In the genomic region with DNA sequence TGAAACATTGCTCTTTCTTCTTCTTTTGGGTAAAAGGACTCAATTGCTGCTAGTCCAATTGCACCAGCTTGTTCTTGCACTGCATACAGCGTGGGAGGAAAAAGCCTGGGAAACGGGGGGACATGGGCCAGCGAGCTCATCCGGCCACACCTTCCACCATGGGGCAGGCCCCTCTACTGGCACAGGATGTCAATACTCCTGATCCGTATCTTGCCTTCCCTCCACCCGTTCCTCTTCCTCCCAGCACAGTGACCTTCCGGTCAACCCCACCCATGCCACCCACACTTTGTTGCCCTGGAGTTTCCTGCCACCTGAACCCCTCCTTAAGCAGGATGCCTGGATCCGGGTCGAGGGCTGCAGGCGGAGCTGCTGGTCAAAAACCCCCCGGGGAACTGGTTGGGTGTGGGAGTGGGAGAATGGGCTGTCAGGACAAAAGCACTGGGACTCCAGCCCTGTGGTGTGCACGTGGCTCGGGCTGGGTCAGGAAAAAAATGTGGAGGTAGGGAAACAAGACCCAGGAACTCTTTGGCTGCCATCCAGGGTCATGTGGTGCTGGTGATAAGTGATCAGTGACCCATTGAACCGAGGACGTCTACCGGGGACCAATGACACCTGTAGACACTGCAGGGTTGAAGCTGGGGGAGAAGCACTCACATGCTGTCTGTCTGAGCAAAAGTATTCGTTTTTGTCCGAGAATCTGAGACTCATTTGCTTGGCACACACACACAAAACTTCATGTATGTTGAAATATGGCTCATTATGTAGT, we compare ENCODE assay signal across 8 cellular contexts. TPM values are rescaled to one million over a fixed set of nuclear protein-coding genes. Genes with fewer than 3 reads are reported as not detected.
DNase-seq lines count a peak whose midpoint lies in the region; ATAC-seq and TF ChIP-seq lines count a peak whose summit lies in the region.

No MANE protein-coding gene starts in this region.

- H3K9me3 ChIP-seq in subcutaneous abdominal adipose tissue (ENCODE audit: control insufficient read depth in 5 of 5, low read length in 5 of 5) (no peaks in the 10 kb centered on the region), tibial nerve (no peaks in the 10 kb centered on the region)

- peak overlapping the region; percentile 58 for H3K4me3 Mint-ChIP-seq in activated CD4-positive, alpha-beta T cell treated with anti-CD3 and anti-CD28 coated beads, Interleukin-2, amount 10 ng/mL, durations not matched to agents 7 days and 5 days
- H3K4me3 Mint-ChIP-seq in activated T-helper 17 cell treated with anti-CD3 and anti-CD28 coated beads, Interleukin-2, amount 50 U/mL, for 72 hours: peak overlapping the region; percentile 85
- no peak overlapping the region for H3K4me3 Mint-ChIP-seq in progenitor cell of endocrine pancreas (ENCODE audit: low read depth)

- no peak for TF ChIP-seq POLR2A in tibial nerve (IDR thresholded peaks at IDR 0.05)

- POLR2A ChIA-PET in activated CD4-positive, alpha-beta T cell treated with anti-CD3 and anti-CD28 coated beads, Interleukin-2, amount 10 ng/mL, durations not matched to agents 7 days and 5 days (lab: Charles Lee): interaction anchor here (0.6 kb wide), 2 partner anchors 29 to 337 kb away, joined by 3 read pairs; no protein-coding TSS in a partner anchor

- DNase-seq in activated CD4-positive, alpha-beta T cell treated with anti-CD3 and anti-CD28 coated beads, Interleukin-2, amount 10 ng/mL, durations not matched to agents 7 days and 5 days: peak; percentile 12
- no peak for DNase-seq in activated CD4-positive, alpha-beta T cell treated with anti-CD3 and anti-CD28 coated beads, Interleukin-2, amount 50 U/mL, for 4 hours
- DNase-seq in kidney tubule cell (ENCODE audit: low spot score) (peak; percentile 43), progenitor cell of endocrine pancreas (ENCODE audit: low spot score, unreplicated experiment) (no peak), tibial nerve (ENCODE audit: low spot score in 2 of 2) (no peak)

- 57 to 58% methylated on average over 18 of the region's 18 CpGs for WGBS in tibial nerve, 2 donors

- CTCF ChIA-PET in activated CD4-positive, alpha-beta T cell treated with anti-CD3 and anti-CD28 coated beads, Interleukin-2, amount 10 ng/mL, durations not matched to agents 7 days and 5 days (lab: Charles Lee): interaction anchor here (1.3 to 2.2 kb wide), 3 partner anchors 9 to 33 kb away, joined by 3 to 18 read pairs (median 6); partner anchors contain the start of gene IL2RA

- TF ChIP-seq EP300 in tibial nerve (IDR thresholded peaks at IDR 0.05): peak in 1 of 2 donors; percentile 42

- H3K27ac Mint-ChIP-seq in activated CD4-positive, alpha-beta T cell treated with anti-CD3 and anti-CD28 coated beads, Interleukin-2, amount 10 ng/mL, durations not matched to agents 7 days and 5 days: peak overlapping the region; percentile 82
- H3K27ac Mint-ChIP-seq in activated T-helper 17 cell treated with anti-CD3 and anti-CD28 coated beads, Interleukin-2, amount 50 U/mL, for 72 hours: peak overlapping the region; percentile 96
- H3K27ac Mint-ChIP-seq in progenitor cell of endocrine pancreas: no peak overlapping the region

- ATAC-seq in activated T-helper 17 cell treated with anti-CD3 and anti-CD28 coated beads, Interleukin-2, amount 50 U/mL, for 72 hours (replicated peaks): no peak
- no peak for ATAC-seq in HG03139 (IDR thresholded peaks at IDR 0.05; ENCODE audit: unreplicated experiment)

- peaks cover 73% of the 10 kb centered on the region for H3K36me3 Mint-ChIP-seq in activated CD4-positive, alpha-beta T cell treated with anti-CD3 and anti-CD28 coated beads, Interleukin-2, amount 10 ng/mL, durations not matched to agents 7 days and 5 days (ENCODE audit: low read depth)
- H3K36me3 Mint-ChIP-seq in activated T-helper 17 cell treated with anti-CD3 and anti-CD28 coated beads, Interleukin-2, amount 50 U/mL, for 72 hours (ENCODE audit: low read depth): peaks cover 100% of the 10 kb centered on the region
- no peaks in the 10 kb centered on the region for H3K36me3 Mint-ChIP-seq in progenitor cell of endocrine pancreas (ENCODE audit: insufficient read depth)

- H3K9ac ChIP-seq in subcutaneous abdominal adipose tissue (ENCODE audit: low read length in 5 of 5): peak overlapping the region in 1 of 5 donors; percentile 26

- H3K4me1 ChIP-seq in subcutaneous abdominal adipose tissue (ENCODE audit: control insufficient read depth in 5 of 5, insufficient read depth in 5 of 5, low read length in 5 of 5): peaks cover 2 to 59% (median 47%) of the 10 kb centered on the region in 5 donors
- peaks cover 0 to 44% (median 14%) of the 10 kb centered on the region in 4 donors for H3K4me1 ChIP-seq in tibial nerve

- H3K27ac ChIP-seq in subcutaneous abdominal adipose tissue (ENCODE audit: low read depth, low read length) (peak overlapping the region; percentile 34), tibial nerve (peak overlapping the region in 1 of 4 donors; percentile 14)

- TF ChIP-seq CTCF in progenitor cell of endocrine pancreas (IDR thresholded peaks at IDR 0.05; ENCODE audit: unreplicated experiment) (no peak), tibial nerve (IDR thresholded peaks at IDR 0.05) (no peak)

- peaks cover 88% of the 10 kb centered on the region for H3K4me1 Mint-ChIP-seq in activated CD4-positive, alpha-beta T cell treated with anti-CD3 and anti-CD28 coated beads, Interleukin-2, amount 10 ng/mL, durations not matched to agents 7 days and 5 days
- H3K4me1 Mint-ChIP-seq in activated T-helper 17 cell treated with anti-CD3 and anti-CD28 coated beads, Interleukin-2, amount 50 U/mL, for 72 hours: peaks cover 62% of the 10 kb centered on the region
- no peaks in the 10 kb centered on the region for H3K4me1 Mint-ChIP-seq in progenitor cell of endocrine pancreas (ENCODE audit: low read depth)

- H3K4me3 ChIP-seq in subcutaneous abdominal adipose tissue (ENCODE audit: low read depth in 1 of 5, low read length in 5 of 5) (no peak overlapping the region), tibial nerve (no peak overlapping the region)

- H3K27me3 Mint-ChIP-seq in activated CD4-positive, alpha-beta T cell treated with anti-CD3 and anti-CD28 coated beads, Interleukin-2, amount 10 ng/mL, durations not matched to agents 7 days and 5 days: no peaks in the 10 kb centered on the region
- H3K27me3 Mint-ChIP-seq in activated T-helper 17 cell treated with anti-CD3 and anti-CD28 coated beads, Interleukin-2, amount 50 U/mL, for 72 hours: no peaks in the 10 kb centered on the region
- peaks cover 35% of the 10 kb centered on the region for H3K27me3 Mint-ChIP-seq in progenitor cell of endocrine pancreas

- no peaks in the 10 kb centered on the region for H3K36me3 ChIP-seq in subcutaneous abdominal adipose tissue (ENCODE audit: control insufficient read depth in 5 of 5, insufficient read depth in 5 of 5, low read length in 5 of 5)
- no peaks in the 10 kb centered on the region for H3K36me3 ChIP-seq in tibial nerve

- H3K27me3 ChIP-seq in subcutaneous abdominal adipose tissue (ENCODE audit: control insufficient read depth in 5 of 5, insufficient read depth in 4 of 5, low read length in 5 of 5) (no peaks in the 10 kb centered on the region), tibial nerve (no peaks in the 10 kb centered on the region)

- H3K9me3 Mint-ChIP-seq in activated CD4-positive, alpha-beta T cell treated with anti-CD3 and anti-CD28 coated beads, Interleukin-2, amount 10 ng/mL, durations not matched to agents 7 days and 5 days: no peaks in the 10 kb centered on the region
- no peaks in the 10 kb centered on the region for H3K9me3 Mint-ChIP-seq in activated T-helper 17 cell treated with anti-CD3 and anti-CD28 coated beads, Interleukin-2, amount 50 U/mL, for 72 hours
- no peaks in the 10 kb centered on the region for H3K9me3 Mint-ChIP-seq in progenitor cell of endocrine pancreas (ENCODE audit: low read depth)

RNA-seq across cellular contexts. Expression of gene IL2RA, which starts 8.2 kb away (rescaled TPM):
- total RNA-seq in activated CD4-positive, alpha-beta T cell treated with anti-CD3 and anti-CD28 coated beads, Interleukin-2, amount 10 ng/mL, durations not matched to agents 7 days and 5 days: 100 to 1,000 TPM; 124 to 142 TPM
- total RNA-seq in activated T-helper 17 cell treated with anti-CD3 and anti-CD28 coated beads, Interleukin-2, amount 50 U/mL, for 72 hours: 1,000 to 10,000 TPM; 1,342 to 1,348 TPM
- total RNA-seq in progenitor cell of endocrine pancreas: not detected in 2 replicates
- total RNA-seq in tibial nerve: 1 to 10 TPM in 1 of 4 donors, under 1 TPM in 2, not detected in 1; 0.42 to 2.2 (median 0.60) TPM

RNA-seq across cellular contexts. Expression of gene RBM17, which starts 34.8 kb away (rescaled TPM):
- 100 to 1,000 TPM; 164 to 177 TPM for total RNA-seq in activated CD4-positive, alpha-beta T cell treated with anti-CD3 and anti-CD28 coated beads, Interleukin-2, amount 10 ng/mL, durations not matched to agents 7 days and 5 days
- 100 to 1,000 TPM; 157 to 253 TPM for total RNA-seq in activated T-helper 17 cell treated with anti-CD3 and anti-CD28 coated beads, Interleukin-2, amount 50 U/mL, for 72 hours
- total RNA-seq in progenitor cell of endocrine pancreas (122 and 138 TPM in 2 replicates), tibial nerve (100 to 1,000 TPM in 2 of 4 donors, 10 to 100 TPM in 2; 70.6 to 109 (median 94.3) TPM)

Comparison
In these comparisons a context has a peak if more than half of its experiments do, and no peak if none do; other contexts are left out.
1. DNase-seq: peak in activated CD4-positive, alpha-beta T cell treated with anti-CD3 and anti-CD28 coated beads, Interleukin-2, amount 10 ng/mL, durations not matched to agents 7 days and 5 days (single experiment) and kidney tubule cell (single experiment); none in activated CD4-positive, alpha-beta T cell treated with anti-CD3 and anti-CD28 coated beads, Interleukin-2, amount 50 U/mL, for 4 hours (0 of 2), progenitor cell of endocrine pancreas (single experiment) and tibial nerve (0 of 2).
2. RNA of gene IL2RA, which starts 8.2 kb away (total RNA-seq): 1,342 to 1,348 TPM in activated T-helper 17 cell treated with anti-CD3 and anti-CD28 coated beads, Interleukin-2, amount 50 U/mL, for 72 hours and 124 to 142 TPM in activated CD4-positive, alpha-beta T cell treated with anti-CD3 and anti-CD28 coated beads, Interleukin-2, amount 10 ng/mL, durations not matched to agents 7 days and 5 days; 0.42 to 2.2 TPM in tibial nerve and not detected in progenitor cell of endocrine pancreas; every median in the first group is over 10 times any median in the second.